ENCODE assay signal across 16 cellular contexts in genomic region chr9:114263853-114264510, GRCh38. TPM values are rescaled to one million over a fixed set of nuclear protein-coding genes. Genes with fewer than 3 reads are reported as not detected.
A peak's percentile ranks its signal among the peaks of the same experiment; 100 is the strongest.
DNase-seq lines count a peak whose midpoint lies in the region; TF ChIP-seq lines count a peak whose summit lies in the region.
"Had no signal": no experiment of that assay in that cellular context is flagged by ENCODE, and none has a peak within 500 bp of the region (broad histone marks: within the 10 kb centered on the region; RNA-seq: fewer than 3 reads in every experiment).

No MANE protein-coding gene starts in this region.

- no peaks in the 10 kb centered on the region for H3K4me1 Mint-ChIP-seq in HFFc6 (ENCODE audit: low read depth)
- H3K4me1 Mint-ChIP-seq in endodermal cell, result peaks cover 3% of the 10 kb centered on the region
- H3K4me1 Mint-ChIP-seq in nephron progenitor cell, result peaks cover 4% of the 10 kb centered on the region
- H3K4me1 Mint-ChIP-seq: stimulated activated effector memory CD8-positive, alpha-beta T cell treated with anti-CD3 and anti-CD28 coated beads, Interleukin-12 subunit alpha, Interleukin-12 subunit beta, amount 100 ng/mL, for 72 hours had no signal

- H3K36me3 Mint-ChIP-seq in HFFc6 (ENCODE audit: low read depth), result peaks cover 14% of the 10 kb centered on the region
- peaks cover 2% of the 10 kb centered on the region for H3K36me3 Mint-ChIP-seq in endodermal cell (ENCODE audit: low read depth)
- H3K36me3 Mint-ChIP-seq in nephron progenitor cell (ENCODE audit: low read depth), result no peaks in the 10 kb centered on the region
- H3K36me3 Mint-ChIP-seq: stimulated activated effector memory CD8-positive, alpha-beta T cell treated with anti-CD3 and anti-CD28 coated beads, Interleukin-12 subunit alpha, Interleukin-12 subunit beta, amount 100 ng/mL, for 72 hours had no signal

- H3K9me3 ChIP-seq in endodermal cell (ENCODE audit: control insufficient read depth, low read length) (no peaks in the 10 kb centered on the region), MG63 (no peaks in the 10 kb centered on the region)
- H3K9me3 ChIP-seq: adrenal gland had no signal

- H3K4me3 Mint-ChIP-seq in HFFc6 (no peak overlapping the region), endodermal cell (no peak overlapping the region), nephron progenitor cell (no peak overlapping the region)
- H3K4me3 Mint-ChIP-seq: stimulated activated effector memory CD8-positive, alpha-beta T cell treated with anti-CD3 and anti-CD28 coated beads, Interleukin-12 subunit alpha, Interleukin-12 subunit beta, amount 100 ng/mL, for 72 hours had no signal

- no peaks in the 10 kb centered on the region for H3K4me1 ChIP-seq in endodermal cell (ENCODE audit: control insufficient read depth, insufficient read depth, low read length)
- H3K4me1 ChIP-seq: adrenal gland had no signal

- TF ChIP-seq CTCF in AG09309 (IDR thresholded peaks at IDR 0.05; ENCODE audit: control insufficient read depth, insufficient read depth, low read depth, low read length, missing control alignments) (peak; percentile 19), HFFc6 (IDR thresholded peaks at IDR 0.05) (peak; percentile 35; the same call in 1 of the 2 replicates), endodermal cell (conservative IDR thresholded peaks at IDR 0.05) (peak; percentile 58), nephron progenitor cell (IDR thresholded peaks at IDR 0.05) (no peak), GM13976 (IDR thresholded peaks at IDR 0.05; ENCODE audit: borderline replicate concordance, control extremely low read depth, extremely low read depth, insufficient read depth, missing control alignments) (no peak)

- H3K9ac ChIP-seq in endodermal cell (ENCODE audit: extremely low read depth, low read length, poor library complexity, severe bottlenecking), result no peak overlapping the region

- H3K27ac Mint-ChIP-seq in HFFc6 (no peak overlapping the region; the same call in 1 of the 2 replicates), endodermal cell (no peak overlapping the region), nephron progenitor cell (no peak overlapping the region)
- H3K27ac Mint-ChIP-seq: stimulated activated effector memory CD8-positive, alpha-beta T cell treated with anti-CD3 and anti-CD28 coated beads, Interleukin-12 subunit alpha, Interleukin-12 subunit beta, amount 100 ng/mL, for 72 hours had no signal

- peaks cover 35% of the 10 kb centered on the region for H3K36me3 ChIP-seq in endodermal cell (ENCODE audit: control insufficient read depth, insufficient read depth, low read length)
- H3K36me3 ChIP-seq in MG63, result no peaks in the 10 kb centered on the region

- H3K27ac ChIP-seq in endodermal cell (ENCODE audit: low read depth, low read length), result peak overlapping the region; percentile 29
- H3K27ac ChIP-seq: adrenal gland had no signal

- H3K4me3 ChIP-seq in AG09309 (ENCODE audit: control insufficient read depth, low read depth, low read length) (no peak overlapping the region), endodermal cell (ENCODE audit: low read length) (no peak overlapping the region), MG63 (no peak overlapping the region)
- H3K4me3 ChIP-seq: adrenal gland had no signal

- no peak for DNase-seq in AG09309 (ENCODE audit: low read depth)
- no peak for DNase-seq in HFFc6
- peak; percentile 79 for DNase-seq in endodermal cell
- DNase-seq in nephron progenitor cell, result peak; percentile 67
- no peak for DNase-seq in MG63
- DNase-seq in SHP77 treated with DMSO at 0.1 percent for 48 hours (lab: John Stamatoyannopoulos, UW), result no peak
- DNase-seq in activated CD4-positive, alpha-beta T cell treated with anti-CD3 and anti-CD28 coated beads, Interleukin-2, amount 50 U/mL, for 1 hour, result no peak
- no peak for DNase-seq in GM13976 (ENCODE audit: low spot score)
- DNase-seq: activated T-cell treated with anti-CD3 and anti-CD28 coated beads for 4 hours; adrenal gland; C1 segment of cervical spinal cord; effector CD8-positive, alpha-beta T cell; mammary epithelial cell; NCI-H345; stimulated activated CD4-positive, alpha-beta T cell treated with anti-CD3 and anti-CD28 coated beads, Interleukin-2, amount 100 ng/mL, for 24 hours had no signal

- H3K27me3 ChIP-seq in endodermal cell (ENCODE audit: control insufficient read depth, insufficient read depth, low read length, poor library complexity, severe bottlenecking) (no peaks in the 10 kb centered on the region), MG63 (no peaks in the 10 kb centered on the region)
- H3K27me3 ChIP-seq: adrenal gland had no signal

- H3K27me3 Mint-ChIP-seq in HFFc6 (ENCODE audit: insufficient read depth) (no peaks in the 10 kb centered on the region; the same call in 1 of the 2 replicates), endodermal cell (ENCODE audit: insufficient read depth) (no peaks in the 10 kb centered on the region), nephron progenitor cell (ENCODE audit: low read depth, poor library complexity) (peaks cover under 1% of the 10 kb centered on the region)

- 76 to 80% methylated on average over 3 to 21 of the region's 21 CpGs for WGBS in endodermal cell (ENCODE audit: insufficient coverage in 1 of 2, insufficient read length in 1 of 2), 2 experiments

- no peaks in the 10 kb centered on the region for H3K9me3 Mint-ChIP-seq in HFFc6
- H3K9me3 Mint-ChIP-seq in endodermal cell, result no peaks in the 10 kb centered on the region
- no peaks in the 10 kb centered on the region for H3K9me3 Mint-ChIP-seq in nephron progenitor cell
- H3K9me3 Mint-ChIP-seq: stimulated activated effector memory CD8-positive, alpha-beta T cell treated with anti-CD3 and anti-CD28 coated beads, Interleukin-12 subunit alpha, Interleukin-12 subunit beta, amount 100 ng/mL, for 72 hours had no signal

- in situ Hi-C loops in GM13976 (cut with MboI; ENCODE audit: low sequenced_read_pairs, unreplicated experiment), result no loop called here

RNA-seq across cellular contexts. Expression of gene ORM1, which starts 58.9 kb away (rescaled TPM):
- total RNA-seq in HFFc6 (2021; fragmentation: NEBNext Ultra II Directional; extraction: Animal tissue kit (Norgen Biotek cat#: 25700)), result not detected
- total RNA-seq in endodermal cell, result under 1 TPM in 1 of 2 donors, not detected in 1; 0.59 TPM
- not detected for polyA plus RNA-seq in endodermal cell (2013, experiment 1 of 2)
- polyA plus RNA-seq in endodermal cell (2013, experiment 2 of 2), result not detected
- not detected in 2 replicates for total RNA-seq in MG63 (2014; rRNA removed; shearing (Covaris generic); ENCODE audit: low replicate concordance)
- total RNA-seq: mammary epithelial cell had no signal
- polyA plus RNA-seq: mammary epithelial cell had no signal

Comparison
In these comparisons a context has a peak if more than half of its experiments do, and no peak if none do; other contexts are left out.
1. DNase-seq: peak in endodermal cell (single experiment) and nephron progenitor cell (single experiment); none in AG09309 (single experiment), HFFc6 (single experiment), MG63 (single experiment), SHP77 treated with DMSO at 0.1 percent for 48 hours (single experiment), activated CD4-positive, alpha-beta T cell treated with anti-CD3 and anti-CD28 coated beads, Interleukin-2, amount 50 U/mL, for 1 hour (single experiment) and GM13976 (single experiment).
2. CTCF ChIP-seq: peak in AG09309 (single experiment), HFFc6 (single experiment) and endodermal cell (single experiment); none in nephron progenitor cell (single experiment) and GM13976 (single experiment).